8 cellular contexts compared by ENCODE assay signal in genomic region chr3:31247850-31248618, GRCh38.
DNase-seq lines count a peak whose midpoint lies in the region; ATAC-seq, FAIRE-seq and TF ChIP-seq lines count a peak whose summit lies in the region.

No MANE protein-coding gene starts in this region.

- no peak overlapping the region for H3K9ac ChIP-seq in K562 (ENCODE audit: insufficient read depth in 1 of 2, low read depth in 2 of 2, low read length in 2 of 2)

- DNase-seq in GM06990 (ENCODE audit: extremely low read depth, insufficient read length) (peak; percentile 56), K562 (ENCODE audit: extremely low read depth in 1 of 4, low spot score in 3 of 4) (no peak), inferior parietal cortex (ENCODE audit: extremely low spot score) (no peak), G401 (ENCODE audit: low spot score) (no peak), adrenal gland (no peak), testis (no peak)

- TF ChIP-seq POLR2A in K562 (conservative IDR thresholded peaks at IDR 0.05) (no peak), adrenal gland (IDR thresholded peaks at IDR 0.05) (no peak), testis (IDR thresholded peaks at IDR 0.05) (no peak)

- FAIRE-seq in K562 (lab: Jason Lieb, UNC) = no peak

- intact Hi-C loops in K562 (cut with micrococcal nuclease) (no loop called here), adrenal gland (cut with DNase I) (no loop called here), testis (cut with DNase I; ENCODE audit: low total_unique reads) (no loop called here)

- 0% methylated on average over 5 of the region's 5 CpGs for WGBS in K562 (ENCODE audit: insufficient coverage, low coverage, missing lambda C conversion rate)
- 82 to 87% (median 84%) methylated on average over 5 of the region's 5 CpGs for WGBS in adrenal gland, 4 donors
- WGBS in testis, 2 donors = 85 to 91% methylated on average over 5 of the region's 5 CpGs

- POLR2A ChIA-PET in K562 (lab: Yijun Ruan, JAX) = interaction anchor here (0.6 kb wide), 1 partner anchor 283 kb away, joined by 3 read pairs; no protein-coding TSS in a partner anchor

- no peaks in the 10 kb centered on the region for H4K20me1 ChIP-seq in K562 (replicated peaks; ENCODE audit: control insufficient read depth, insufficient read depth, low read length)

- H3K4me3 ChIP-seq in GM06990 (replicated peaks; ENCODE audit: low read depth, low read length) (peak overlapping the region; percentile 48), K562 (no peak overlapping the region), adrenal gland (no peak overlapping the region), testis (no peak overlapping the region)

- H2AFZ ChIP-seq in K562 (ENCODE audit: low read depth, low read length) = no peak overlapping the region

- TF ChIP-seq RAD21 in K562 (CRISPR knock-in tag; conservative IDR thresholded peaks at IDR 0.05 in 1 of 2, IDR thresholded peaks at IDR 0.05 in 1 of 2) = no peak

- no peaks in the 10 kb centered on the region for H3K9me3 ChIP-seq in K562 (replicated peaks; ENCODE audit: control insufficient read depth, insufficient read depth, low read depth, low read length)
- H3K9me3 ChIP-seq in adrenal gland (replicated peaks in 1 of 3) = peaks cover 0 to 4% (median 0%) of the 10 kb centered on the region in 3 donors
- no peaks in the 10 kb centered on the region for H3K9me3 ChIP-seq in testis

- H3K36me3 ChIP-seq in GM06990 (ENCODE audit: control insufficient read depth, insufficient read depth, low read length) (no peaks in the 10 kb centered on the region), K562 (ENCODE audit: control insufficient read depth, insufficient read depth, low read length) (no peaks in the 10 kb centered on the region), adrenal gland (replicated peaks in 1 of 2) (no peaks in the 10 kb centered on the region), testis (ENCODE audit: low read depth, missing control alignments) (no peaks in the 10 kb centered on the region)

- no peaks in the 10 kb centered on the region for H3K9me1 ChIP-seq in K562 (ENCODE audit: control insufficient read depth, insufficient read depth, low read length)

- H3K27ac ChIP-seq in K562 (ENCODE audit: extremely low read depth, low read depth, low read length) = no peak overlapping the region
- H3K27ac ChIP-seq in adrenal gland = no peak overlapping the region
- H3K27ac ChIP-seq in testis = no peak overlapping the region

- TF ChIP-seq CTCF in GM06990 (IDR thresholded peaks at IDR 0.05; ENCODE audit: insufficient read depth, low read length, poor library complexity, severe bottlenecking) (no peak), K562 (IDR thresholded peaks at IDR 0.05 in 2 of 3, conservative IDR thresholded peaks at IDR 0.05 in 1 of 3; ENCODE audit: insufficient read depth in 2 of 3, low read depth in 1 of 3, low read length in 3 of 3) (no peak), adrenal gland (IDR thresholded peaks at IDR 0.05) (no peak), testis (IDR thresholded peaks at IDR 0.05) (no peak)

- in situ Hi-C loops in K562 (cut with MboI) = no loop called here
- in situ Hi-C loops in G401 (cut with HindIII; ENCODE audit: low sequenced_read_pairs) = no loop called here

- H3K79me2 ChIP-seq in K562 (ENCODE audit: control insufficient read depth, insufficient read depth, low read length) = no peaks in the 10 kb centered on the region

- peak; percentile 50 for ATAC-seq in GM21367 (IDR thresholded peaks at IDR 0.05; ENCODE audit: unreplicated experiment)
- peak; percentile 45 for ATAC-seq in HG03442 (IDR thresholded peaks at IDR 0.05; ENCODE audit: unreplicated experiment)
- ATAC-seq in K562 = no peak

- BruUV-seq in K562 (replicated peaks; lab: Mats Ljungman, UMichigan) = no TSS peak

- TF ChIP-seq EP300 in K562 (IDR thresholded peaks at IDR 0.05; ENCODE audit: low read length) = no peak

- H3K4me1 ChIP-seq in K562 (replicated peaks in 1 of 2; ENCODE audit: control insufficient read depth in 2 of 2, insufficient read depth in 2 of 2, low read length in 2 of 2) = no peaks in the 10 kb centered on the region
- no peaks in the 10 kb centered on the region for H3K4me1 ChIP-seq in adrenal gland (replicated peaks in 1 of 2)
- no peaks in the 10 kb centered on the region for H3K4me1 ChIP-seq in testis

- H3K27me3 ChIP-seq in GM06990 (replicated peaks; ENCODE audit: control insufficient read depth, insufficient read depth, low read length) = no peaks in the 10 kb centered on the region
- H3K27me3 ChIP-seq in K562 (ENCODE audit: control insufficient read depth in 2 of 2, insufficient read depth in 2 of 2, low read length in 2 of 2) = no peaks in the 10 kb centered on the region
- no peaks in the 10 kb centered on the region for H3K27me3 ChIP-seq in adrenal gland
- no peaks in the 10 kb centered on the region for H3K27me3 ChIP-seq in testis

- H3K4me2 ChIP-seq in K562 (ENCODE audit: insufficient read depth, low read length) = no peak overlapping the region

- CTCF ChIA-PET in K562 (lab: Yijun Ruan, JAX; ENCODE audit: low intra/inter-chr PET ratio) = interaction anchor here (0.6 kb wide), 1 partner anchor 121 kb away, joined by 4 read pairs; no protein-coding TSS in a partner anchor

TF ChIP-seq in K562, 482 proteins besides CTCF, POLR2A, EP300 and RAD21:
- 0 out of 2 replicates have a peak, but pooled peaks have one; percentile 13 for TF ChIP-seq JUND (IDR thresholded peaks at IDR 0.05; ENCODE audit: borderline replicate concordance, low read depth, low read length)
- TF ChIP-seq JUND (tag; IDR thresholded peaks at IDR 0.05; ENCODE audit: borderline replicate concordance, low read depth, low read length) = no peak
- TF ChIP-seq ZNF398 (CRISPR knock-in tag; IDR thresholded peaks at IDR 0.05) = no peak
- TF ChIP-seq E4F1 (CRISPR knock-in tag; IDR thresholded peaks at IDR 0.05; ENCODE audit: borderline replicate concordance) = no peak
- no peak for TF ChIP-seq ZFP36 (IDR thresholded peaks at IDR 0.05; ENCODE audit: low read depth, low read length, partially characterized antibody)
- TF ChIP-seq SAP30 (IDR thresholded peaks at IDR 0.05; ENCODE audit: borderline replicate concordance, insufficient read depth, low read depth, low read length, poor library complexity, severe bottlenecking) = no peak
- no peak for TF ChIP-seq TFAM (CRISPR knock-in tag; conservative IDR thresholded peaks at IDR 0.05)
- no peak for TF ChIP-seq PCBP1 (IDR thresholded peaks at IDR 0.05; ENCODE audit: low read depth, low read length, poor library complexity, severe bottlenecking)
- no peak for TF ChIP-seq ZNF274 (IDR thresholded peaks at IDR 0.05; ENCODE audit: borderline replicate concordance, low read depth, low read length)
- no peak for TF ChIP-seq TBL1XR1 (IDR thresholded peaks at IDR 0.05; ENCODE audit: low read length in 2 of 2)
- no peak for TF ChIP-seq FOXK1 (CRISPR knock-in tag; IDR thresholded peaks at IDR 0.05; ENCODE audit: borderline replicate concordance)
- TF ChIP-seq KLF13 (tag; IDR thresholded peaks at IDR 0.05; ENCODE audit: borderline replicate concordance, low read depth) = no peak
- TF ChIP-seq, protein P1, sequence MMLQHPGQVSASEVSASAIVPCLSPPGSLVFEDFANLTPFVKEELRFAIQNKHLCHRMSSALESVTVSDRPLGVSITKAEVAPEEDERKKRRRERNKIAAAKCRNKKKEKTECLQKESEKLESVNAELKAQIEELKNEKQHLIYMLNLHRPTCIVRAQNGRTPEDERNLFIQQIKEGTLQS (IDR thresholded peaks at IDR 0.05) = peak; percentile 35; the same call in 1 of the 2 replicates
- TF ChIP-seq, protein P1 (CRISPR knock-in tag; conservative IDR thresholded peaks at IDR 0.05) = no peak
TF ChIP-seq in K562: peak in this region for 2.
